In genomic region chr1:244833734-244834595, GRCh38 we compare ENCODE assay signal across 8 cellular contexts. TPM values are rescaled to one million over a fixed set of nuclear protein-coding genes. Genes with fewer than 3 reads are reported as not detected.
A peak's percentile ranks its signal among the peaks of the same experiment; 100 is the strongest.
DNase-seq lines count a peak whose midpoint lies in the region; ATAC-seq and TF ChIP-seq lines count a peak whose summit lies in the region.

No MANE protein-coding gene starts in this region.

- TF ChIP-seq CTCF in GM10248 (IDR thresholded peaks at IDR 0.05; ENCODE audit: control extremely low read depth, extremely low read depth, low read depth, missing control alignments) = no peak
- peak; percentile 34 for TF ChIP-seq CTCF in lower lobe of right lung (IDR thresholded peaks at IDR 0.05)

- intact Hi-C loops in lower lobe of right lung (cut with DNase I) = no loop called here

- peak overlapping the region; percentile 78 for H3K4me3 ChIP-seq in lower lobe of right lung

- H3K36me3 ChIP-seq in lower lobe of right lung = peaks cover 11% of the 10 kb centered on the region

- ATAC-seq in HG03135 (IDR thresholded peaks at IDR 0.05; ENCODE audit: unreplicated experiment) = peak; percentile 8
- ATAC-seq in lower lobe of right lung = peak; percentile 45 to 49
- ATAC-seq in HG03139 (IDR thresholded peaks at IDR 0.05; ENCODE audit: unreplicated experiment) = no peak

- peaks cover 33% of the 10 kb centered on the region for H3K4me1 ChIP-seq in lower lobe of right lung

- H3K27me3 ChIP-seq in lower lobe of right lung (ENCODE audit: low read depth) = no peaks in the 10 kb centered on the region

- H3K27ac ChIP-seq in lower lobe of right lung = peak overlapping the region; percentile 99

- POLR2A ChIA-PET in GM10248 (lab: Yijun Ruan, JAX) = interaction anchor here (0.5 to 1.8 kb wide), 5 partner anchors 22 to 383 kb away, joined by 3 to 8 read pairs (median 3); partner anchors contain the start of gene HNRNPU

- no peaks in the 10 kb centered on the region for H3K9me3 ChIP-seq in lower lobe of right lung

- CTCF ChIA-PET in GM10248 (lab: Yijun Ruan, JAX) = interaction anchor here (0.7 to 16.8 kb wide), 6 partner anchors 9 to 209 kb away, joined by 3 to 204 read pairs (median 4); partner anchors contain the start of gene HNRNPU

- peak; percentile 24 for DNase-seq in GM10248 (ENCODE audit: extremely low spot score)
- DNase-seq in NCI-H69 (lab: John Stamatoyannopoulos, UW) = peak; percentile 89
- peak; percentile 54 to 64 for DNase-seq in activated CD4-positive, alpha-beta T cell treated with anti-CD3 and anti-CD28 coated beads, Interleukin-2, amount 50 U/mL, for 48 hours
- peak; percentile 58 for DNase-seq in ecto neural progenitor cell (ENCODE audit: low spot score)
- peak; percentile 73 for DNase-seq in lower lobe of right lung
- DNase-seq in stimulated activated CD4-positive, alpha-beta T cell treated with anti-CD3 and anti-CD28 coated beads, Interleukin-4, amount 100 ng/mL, for 48 hours (ENCODE audit: low read depth in 2 of 2) = peak; percentile 37 to 45

RNA-seq across cellular contexts. Expression of gene COX20, which starts 1.5 kb away (rescaled TPM):
- 22.8 TPM for total RNA-seq in lower lobe of right lung

RNA-seq across cellular contexts. Expression of gene HNRNPU, which starts 30.4 kb away (rescaled TPM):
- 279 TPM for total RNA-seq in lower lobe of right lung

Comparison
In these comparisons a context has a peak if more than half of its experiments do, and no peak if none do; other contexts are left out.
1. DNase-seq: peak in every context shown above with its lines; median percentile 89 in NCI-H69; 73 in lower lobe of right lung; 59 in activated CD4-positive, alpha-beta T cell treated with anti-CD3 and anti-CD28 coated beads, Interleukin-2, amount 50 U/mL, for 48 hours; 58 in ecto neural progenitor cell; 41 in stimulated activated CD4-positive, alpha-beta T cell treated with anti-CD3 and anti-CD28 coated beads, Interleukin-4, amount 100 ng/mL, for 48 hours; 24 in GM10248.